8 cellular contexts compared by ENCODE assay signal in the genomic region with DNA sequence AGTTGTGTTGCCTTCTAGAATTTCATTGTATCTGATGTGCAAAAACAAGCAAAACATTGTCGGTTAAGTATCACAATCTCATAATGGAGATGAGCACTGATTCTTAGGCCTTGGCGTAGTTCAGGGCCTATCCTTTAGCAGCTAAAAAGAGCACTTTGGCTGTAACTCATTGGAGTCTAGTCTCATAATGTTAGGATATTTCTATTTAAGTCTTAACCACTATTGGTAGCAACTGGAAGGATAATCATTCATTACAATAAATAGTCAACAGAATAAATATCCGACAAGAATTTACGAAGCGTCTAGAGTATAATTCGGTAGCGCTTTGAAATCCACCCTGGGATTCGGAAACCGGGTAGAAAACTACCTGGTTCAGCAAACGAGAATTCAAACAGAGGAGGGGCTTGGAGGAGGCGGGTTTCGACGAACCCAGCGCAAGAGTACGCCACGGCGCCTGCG. TPM values are rescaled to one million over a fixed set of nuclear protein-coding genes. Genes with fewer than 3 reads are reported as not detected.
A peak's percentile ranks its signal among the peaks of the same experiment; 100 is the strongest.
DNase-seq lines count a peak whose midpoint lies in the region; ATAC-seq and TF ChIP-seq lines count a peak whose summit lies in the region.

No MANE protein-coding gene starts in this region.

- TF ChIP-seq CTCF in AG09309 (IDR thresholded peaks at IDR 0.05; ENCODE audit: control insufficient read depth, insufficient read depth, low read depth, low read length, missing control alignments): no peak
- no peak for TF ChIP-seq CTCF in GM13977 (IDR thresholded peaks at IDR 0.05; ENCODE audit: extremely low read depth, insufficient read depth, missing control alignments)
- TF ChIP-seq CTCF in OCI-LY1 (IDR thresholded peaks at IDR 0.05; ENCODE audit: low read length): no peak
- no peak for TF ChIP-seq CTCF in parathyroid adenoma (IDR thresholded peaks at IDR 0.05)
- no peak for TF ChIP-seq CTCF in upper lobe of left lung (IDR thresholded peaks at IDR 0.05)

- H3K4me2 ChIP-seq in OCI-LY1 (ENCODE audit: low read length) (peak overlapping the region; percentile 75), parathyroid adenoma (ENCODE audit: low read length) (peak overlapping the region; percentile 94)

- peaks cover 39% of the 10 kb centered on the region for H3K79me2 ChIP-seq in OCI-LY1 (ENCODE audit: insufficient read depth, low read length)
- H3K79me2 ChIP-seq in parathyroid adenoma: peaks cover 11% of the 10 kb centered on the region

- no peaks in the 10 kb centered on the region for H3F3A ChIP-seq in OCI-LY1 (ENCODE audit: insufficient read depth, low read length)

- no peaks in the 10 kb centered on the region for H3K9me2 ChIP-seq in OCI-LY1 (ENCODE audit: low read depth, low read length)

- in situ Hi-C loops in GM13977 (cut with MboI; ENCODE audit: low pct_unique_long_range_greater_than_20kb, low sequenced_read_pairs, unreplicated experiment): no loop called here

- H3K9me3 ChIP-seq in OCI-LY1 (ENCODE audit: low read length) (no peaks in the 10 kb centered on the region), parathyroid adenoma (ENCODE audit: control insufficient read depth, low read length) (no peaks in the 10 kb centered on the region), upper lobe of left lung (no peaks in the 10 kb centered on the region)

- H3K9ac ChIP-seq in OCI-LY1 (ENCODE audit: low read length) (peak overlapping the region; percentile 92), parathyroid adenoma (peak overlapping the region; percentile 28)

- peak overlapping the region; percentile 98 for H3K4me3 ChIP-seq in AG09309 (ENCODE audit: control insufficient read depth, low read depth, low read length)
- H3K4me3 ChIP-seq in OCI-LY1 (ENCODE audit: low read depth, low read length, poor library complexity, severe bottlenecking): peak overlapping the region; percentile 87
- H3K4me3 ChIP-seq in parathyroid adenoma (ENCODE audit: low read depth, low read length): peak overlapping the region; percentile 94
- peak overlapping the region; percentile 42 to 89 (median 68) for H3K4me3 ChIP-seq in upper lobe of left lung

- H3K36me3 ChIP-seq in OCI-LY1 (ENCODE audit: insufficient read depth, low read length) (no peaks in the 10 kb centered on the region; the same call in 1 of the 2 replicates), parathyroid adenoma (ENCODE audit: control insufficient read depth, insufficient read depth, low read length) (no peaks in the 10 kb centered on the region), upper lobe of left lung (no peaks in the 10 kb centered on the region)

- DNase-seq in AG09309 (ENCODE audit: low read depth) (peak; percentile 54), GM13977 (ENCODE audit: low spot score) (peak; percentile 86), Right ventricle myocardium inferior (ENCODE audit: missing footprints) (peak; percentile 92), upper lobe of left lung (peak; percentile 87 to 93)
- DNase-seq in activated gamma-delta T cell treated with anti-CD3 and anti-CD28 coated beads, Interleukin-2, amount 50 U/mL, for 16 hours (ENCODE audit: low read depth): peak; percentile 84

- peak; percentile 68 for ATAC-seq in HG02870 (IDR thresholded peaks at IDR 0.05; ENCODE audit: unreplicated experiment)
- peak; percentile 92 for ATAC-seq in Right ventricle myocardium inferior
- ATAC-seq in upper lobe of left lung (ENCODE audit: low FRiP score in 2 of 2): peak; percentile 92 to 94

- 2 to 3% methylated on average over 18 of the region's 18 CpGs for WGBS in upper lobe of left lung, 2 donors

- no peak for TF ChIP-seq POLR2A in upper lobe of left lung (IDR thresholded peaks at IDR 0.05)

- H3K27me3 ChIP-seq in OCI-LY1 (ENCODE audit: insufficient read depth, low read length): no peaks in the 10 kb centered on the region
- no peaks in the 10 kb centered on the region for H3K27me3 ChIP-seq in parathyroid adenoma (ENCODE audit: control insufficient read depth, insufficient read depth, low read length)
- no peaks in the 10 kb centered on the region for H3K27me3 ChIP-seq in upper lobe of left lung

- H3K4me1 ChIP-seq in OCI-LY1 (ENCODE audit: insufficient read depth, low read length, severe bottlenecking): peaks cover 43% of the 10 kb centered on the region
- peaks cover 7% of the 10 kb centered on the region for H3K4me1 ChIP-seq in parathyroid adenoma
- H3K4me1 ChIP-seq in upper lobe of left lung: peaks cover 10 to 34% (median 21%) of the 10 kb centered on the region in 4 donors

- H2AFZ ChIP-seq in OCI-LY1 (ENCODE audit: low read length) (0 out of 2 replicates have a peak overlapping the region, but pooled peaks have one; percentile 4), parathyroid adenoma (peak overlapping the region; percentile 93)

- H4K20me1 ChIP-seq in OCI-LY1 (ENCODE audit: insufficient read depth, low read length): no peaks in the 10 kb centered on the region

- TF ChIP-seq EP300 in upper lobe of left lung (IDR thresholded peaks at IDR 0.05): no peak

- H3K27ac ChIP-seq in OCI-LY1 (ENCODE audit: low read depth, low read length, poor library complexity, severe bottlenecking) (peak overlapping the region; percentile 87), parathyroid adenoma (peak overlapping the region; percentile 99), upper lobe of left lung (peak overlapping the region; percentile 92 to 98 (median 95))

- intact Hi-C loops in Right ventricle myocardium inferior (cut with DNase I): no loop called here

RNA-seq across cellular contexts. Expression of a gene that starts 0.5 kb away (rescaled TPM):
- 12.7 TPM for total RNA-seq in Right ventricle myocardium inferior
- 10 to 100 TPM in 5 of 6 donors, 1 to 10 TPM in 1; 6.7 to 43.1 (median 16.0) TPM for total RNA-seq in upper lobe of left lung

RNA-seq across cellular contexts. Expression of a gene that starts 57.9 kb away (rescaled TPM):
- 51.5 TPM for total RNA-seq in Right ventricle myocardium inferior
- 10 to 100 TPM in 5 of 6 donors, 1 to 10 TPM in 1; 7.7 to 31.9 (median 24.2) TPM for total RNA-seq in upper lobe of left lung

Comparison
In these comparisons a context has a peak if more than half of its experiments do, and no peak if none do; other contexts are left out.
1. Peak in every context shown above with its lines: DNase-seq, ATAC-seq, H3K4me3 ChIP-seq and H3K27ac ChIP-seq.